9 cellular contexts compared by ENCODE assay signal in the genomic region with DNA sequence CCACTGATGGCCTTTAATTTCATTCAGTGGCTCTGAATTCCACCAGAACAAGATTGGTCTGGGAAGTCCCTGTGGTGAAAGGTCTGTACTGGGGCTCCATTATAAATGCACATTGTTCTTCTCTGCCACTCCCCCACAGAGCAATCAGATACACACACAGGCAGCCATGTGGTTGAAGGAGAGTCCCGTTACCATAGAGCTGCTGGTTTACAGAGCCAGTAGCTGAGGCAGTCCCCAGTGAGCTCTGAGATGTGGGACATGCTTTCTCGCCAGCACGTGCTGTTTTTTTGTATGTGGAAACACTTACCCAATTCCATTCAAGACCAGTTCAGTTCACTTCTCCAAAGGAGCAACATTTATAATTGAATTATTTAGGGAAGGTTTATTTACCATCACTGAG.
DNase-seq lines count a peak whose midpoint lies in the region; ATAC-seq and TF ChIP-seq lines count a peak whose summit lies in the region.
"Had no signal": no experiment of that assay in that cellular context is flagged by ENCODE, and none has a peak within 500 bp of the region (broad histone marks: within the 10 kb centered on the region; RNA-seq: fewer than 3 reads in every experiment).

No MANE protein-coding gene starts in this region.

- no peak for TF ChIP-seq CTCF in kidney epithelial cell (IDR thresholded peaks at IDR 0.05; ENCODE audit: insufficient read depth, low read length, poor library complexity, severe bottlenecking)

- DNase-seq in M059J (ENCODE audit: low read depth) = peak; percentile 57
- DNase-seq in kidney epithelial cell (ENCODE audit: low read depth) = peak; percentile 69
- no peak for DNase-seq in naive thymus-derived CD8-positive, alpha-beta T cell
- no peak for DNase-seq in T-helper 1 cell
- DNase-seq in MV-4-11 (lab: John Stamatoyannopoulos, UW) = no peak
- DNase-seq in activated CD4-positive, alpha-beta T cell treated with anti-CD3 and anti-CD28 coated beads, Interleukin-2, amount 10 ng/mL, durations not matched to agents 7 days and 5 days = no peak
- DNase-seq: activated naive CD4-positive, alpha-beta T cell treated with anti-CD3 and anti-CD28 coated beads, Interleukin-2, amount 10 ng/mL, durations not matched to agents 7 days and 5 days had no signal

- no peaks in the 10 kb centered on the region for H3K9me3 Mint-ChIP-seq in naive thymus-derived CD8-positive, alpha-beta T cell
- no peaks in the 10 kb centered on the region for H3K9me3 Mint-ChIP-seq in activated CD4-positive, alpha-beta T cell treated with anti-CD3 and anti-CD28 coated beads, Interleukin-2, amount 10 ng/mL, durations not matched to agents 7 days and 5 days
- H3K9me3 Mint-ChIP-seq: activated naive CD4-positive, alpha-beta T cell treated with anti-CD3 and anti-CD28 coated beads, Interleukin-2, amount 10 ng/mL, durations not matched to agents 7 days and 5 days had no signal

- H3K4me3 Mint-ChIP-seq in naive thymus-derived CD8-positive, alpha-beta T cell = no peak overlapping the region
- H3K4me3 Mint-ChIP-seq in activated CD4-positive, alpha-beta T cell treated with anti-CD3 and anti-CD28 coated beads, Interleukin-2, amount 10 ng/mL, durations not matched to agents 7 days and 5 days = no peak overlapping the region
- H3K4me3 Mint-ChIP-seq: activated naive CD4-positive, alpha-beta T cell treated with anti-CD3 and anti-CD28 coated beads, Interleukin-2, amount 10 ng/mL, durations not matched to agents 7 days and 5 days had no signal

- POLR2A ChIA-PET in naive thymus-derived CD8-positive, alpha-beta T cell (lab: Charles Lee) = no interaction called here
- POLR2A ChIA-PET in activated CD4-positive, alpha-beta T cell treated with anti-CD3 and anti-CD28 coated beads, Interleukin-2, amount 10 ng/mL, durations not matched to agents 7 days and 5 days (lab: Charles Lee) = no interaction called here

- peak; percentile 75 for ATAC-seq in GM18498 (IDR thresholded peaks at IDR 0.05; ENCODE audit: unreplicated experiment)
- peak; percentile 77 for ATAC-seq in GM21576 (IDR thresholded peaks at IDR 0.05; ENCODE audit: unreplicated experiment)
- ATAC-seq in naive thymus-derived CD8-positive, alpha-beta T cell = no peak

- H3K27me3 Mint-ChIP-seq in naive thymus-derived CD8-positive, alpha-beta T cell = peaks cover 7 to 47% (median 11%) of the 10 kb centered on the region in 5 donors
- peaks cover 5% of the 10 kb centered on the region for H3K27me3 Mint-ChIP-seq in activated CD4-positive, alpha-beta T cell treated with anti-CD3 and anti-CD28 coated beads, Interleukin-2, amount 10 ng/mL, durations not matched to agents 7 days and 5 days

- H3K27me3 ChIP-seq in kidney epithelial cell (ENCODE audit: control insufficient read depth, insufficient read depth, low read length) = no peaks in the 10 kb centered on the region

- H3K27ac Mint-ChIP-seq in naive thymus-derived CD8-positive, alpha-beta T cell = no peak overlapping the region
- no peak overlapping the region for H3K27ac Mint-ChIP-seq in activated CD4-positive, alpha-beta T cell treated with anti-CD3 and anti-CD28 coated beads, Interleukin-2, amount 10 ng/mL, durations not matched to agents 7 days and 5 days
- H3K27ac Mint-ChIP-seq: activated naive CD4-positive, alpha-beta T cell treated with anti-CD3 and anti-CD28 coated beads, Interleukin-2, amount 10 ng/mL, durations not matched to agents 7 days and 5 days had no signal

- CTCF ChIA-PET in activated CD4-positive, alpha-beta T cell treated with anti-CD3 and anti-CD28 coated beads, Interleukin-2, amount 10 ng/mL, durations not matched to agents 7 days and 5 days (lab: Charles Lee) = no interaction called here

- no peaks in the 10 kb centered on the region for H3K4me1 Mint-ChIP-seq in naive thymus-derived CD8-positive, alpha-beta T cell
- H3K4me1 Mint-ChIP-seq in activated CD4-positive, alpha-beta T cell treated with anti-CD3 and anti-CD28 coated beads, Interleukin-2, amount 10 ng/mL, durations not matched to agents 7 days and 5 days = no peaks in the 10 kb centered on the region
- H3K4me1 Mint-ChIP-seq: activated naive CD4-positive, alpha-beta T cell treated with anti-CD3 and anti-CD28 coated beads, Interleukin-2, amount 10 ng/mL, durations not matched to agents 7 days and 5 days had no signal

- H3K4me3 ChIP-seq in kidney epithelial cell (ENCODE audit: low read depth, low read length) = no peak overlapping the region

- H3K36me3 ChIP-seq in kidney epithelial cell (ENCODE audit: control insufficient read depth, insufficient read depth, low read length) = no peaks in the 10 kb centered on the region

- H3K36me3 Mint-ChIP-seq in naive thymus-derived CD8-positive, alpha-beta T cell = no peaks in the 10 kb centered on the region
- no peaks in the 10 kb centered on the region for H3K36me3 Mint-ChIP-seq in activated CD4-positive, alpha-beta T cell treated with anti-CD3 and anti-CD28 coated beads, Interleukin-2, amount 10 ng/mL, durations not matched to agents 7 days and 5 days (ENCODE audit: low read depth)
- H3K36me3 Mint-ChIP-seq: activated naive CD4-positive, alpha-beta T cell treated with anti-CD3 and anti-CD28 coated beads, Interleukin-2, amount 10 ng/mL, durations not matched to agents 7 days and 5 days had no signal

Comparison
In these comparisons a context has a peak if more than half of its experiments do, and no peak if none do; other contexts are left out.
1. ATAC-seq: peak in GM18498 (single experiment) and GM21576 (single experiment); none in naive thymus-derived CD8-positive, alpha-beta T cell (0 of 2).
2. DNase-seq: peak in M059J (single experiment) and kidney epithelial cell (single experiment); none in naive thymus-derived CD8-positive, alpha-beta T cell (0 of 10), T-helper 1 cell (0 of 5), MV-4-11 (single experiment) and activated CD4-positive, alpha-beta T cell treated with anti-CD3 and anti-CD28 coated beads, Interleukin-2, amount 10 ng/mL, durations not matched to agents 7 days and 5 days (single experiment).